In genomic region chr3:9809615-9810356, GRCh38 we compare ENCODE assay signal across 8 cellular contexts. TPM values are rescaled to one million over a fixed set of nuclear protein-coding genes. Genes with fewer than 3 reads are reported as not detected.
DNase-seq lines count a peak whose midpoint lies in the region; ATAC-seq and TF ChIP-seq lines count a peak whose summit lies in the region.

TSS of gene TTLL3 (plus strand) at chr3:9810262. CDS start at chr3:9810662, 400 bp downstream.

- ATAC-seq in HG02759 (IDR thresholded peaks at IDR 0.05; ENCODE audit: unreplicated experiment) (peak; percentile 63), left lung (peak; percentile 92), HG02840 (IDR thresholded peaks at IDR 0.05; ENCODE audit: low FRiP score, unreplicated experiment) (no peak)

- peak; percentile 75 for DNase-seq in GM13976 (ENCODE audit: low spot score)
- DNase-seq in NCI-H460 (ENCODE audit: extremely low read depth, low read depth), result peak; percentile 21
- peak; percentile 12 to 22 for DNase-seq in activated CD4-positive, alpha-beta T cell treated with anti-CD3 and anti-CD28 coated beads, Interleukin-2, amount 50 U/mL, for 4 hours
- peak; percentile 86 for DNase-seq in ecto neural progenitor cell (ENCODE audit: low spot score)
- peak; percentile 78 to 95 for DNase-seq in left lung
- peak; percentile 45 for DNase-seq in stimulated activated CD4-positive, alpha-beta T cell treated with anti-CD3 and anti-CD28 coated beads, Interleukin-4, amount 100 ng/mL, for 24 hours

- H3K9me3 ChIP-seq in left lung, result no peaks in the 10 kb centered on the region

- TF ChIP-seq CTCF in GM13976 (IDR thresholded peaks at IDR 0.05; ENCODE audit: borderline replicate concordance, control extremely low read depth, extremely low read depth, insufficient read depth, missing control alignments) (peak; percentile 3), left lung (IDR thresholded peaks at IDR 0.05) (no peak)

- peak within 1 kb of the TSS; percentile 66 to 72 for H3K4me3 ChIP-seq in left lung

- no peaks in the 10 kb centered on the region for H3K27me3 ChIP-seq in left lung

- H3K36me3 ChIP-seq in left lung, result peaks cover 0 to 49% of the 10 kb centered on the region in 2 donors

- peaks cover 0 to 23% of the 10 kb centered on the region in 2 donors for H3K4me1 ChIP-seq in left lung

- H3K27ac ChIP-seq in left lung, result peak within 1 kb of the TSS; percentile 96 to 97

- intact Hi-C loops in left lung (cut with DNase I), result no loop called here

- in situ Hi-C loops in GM13976 (cut with MboI; ENCODE audit: low sequenced_read_pairs, unreplicated experiment), result no loop called here

RNA-seq across cellular contexts. Expression of gene TTLL3, which starts in this region (rescaled TPM):
- total RNA-seq in NCI-H460 (2014; rRNA removed; shearing (Covaris generic)), result 5.2 and 8.2 TPM in 2 replicates
- 42.5 and 79.6 TPM in 2 replicates for polyA plus RNA-seq in NCI-H460 (2014; cell fraction: nucleus; rRNA removed)
- total RNA-seq in left lung, result 10 to 100 TPM; 30.5 to 33.9 TPM

Comparison
In these comparisons a context has a peak if more than half of its experiments do, and no peak if none do; other contexts are left out.
1. DNase-seq: peak in every context shown above with its lines; median percentile 86 in left lung; 86 in ecto neural progenitor cell; 75 in GM13976; 45 in stimulated activated CD4-positive, alpha-beta T cell treated with anti-CD3 and anti-CD28 coated beads, Interleukin-4, amount 100 ng/mL, for 24 hours; 21 in NCI-H460; 17 in activated CD4-positive, alpha-beta T cell treated with anti-CD3 and anti-CD28 coated beads, Interleukin-2, amount 50 U/mL, for 4 hours.